1 cellular context compared by ENCODE assay signal in the genomic region with DNA sequence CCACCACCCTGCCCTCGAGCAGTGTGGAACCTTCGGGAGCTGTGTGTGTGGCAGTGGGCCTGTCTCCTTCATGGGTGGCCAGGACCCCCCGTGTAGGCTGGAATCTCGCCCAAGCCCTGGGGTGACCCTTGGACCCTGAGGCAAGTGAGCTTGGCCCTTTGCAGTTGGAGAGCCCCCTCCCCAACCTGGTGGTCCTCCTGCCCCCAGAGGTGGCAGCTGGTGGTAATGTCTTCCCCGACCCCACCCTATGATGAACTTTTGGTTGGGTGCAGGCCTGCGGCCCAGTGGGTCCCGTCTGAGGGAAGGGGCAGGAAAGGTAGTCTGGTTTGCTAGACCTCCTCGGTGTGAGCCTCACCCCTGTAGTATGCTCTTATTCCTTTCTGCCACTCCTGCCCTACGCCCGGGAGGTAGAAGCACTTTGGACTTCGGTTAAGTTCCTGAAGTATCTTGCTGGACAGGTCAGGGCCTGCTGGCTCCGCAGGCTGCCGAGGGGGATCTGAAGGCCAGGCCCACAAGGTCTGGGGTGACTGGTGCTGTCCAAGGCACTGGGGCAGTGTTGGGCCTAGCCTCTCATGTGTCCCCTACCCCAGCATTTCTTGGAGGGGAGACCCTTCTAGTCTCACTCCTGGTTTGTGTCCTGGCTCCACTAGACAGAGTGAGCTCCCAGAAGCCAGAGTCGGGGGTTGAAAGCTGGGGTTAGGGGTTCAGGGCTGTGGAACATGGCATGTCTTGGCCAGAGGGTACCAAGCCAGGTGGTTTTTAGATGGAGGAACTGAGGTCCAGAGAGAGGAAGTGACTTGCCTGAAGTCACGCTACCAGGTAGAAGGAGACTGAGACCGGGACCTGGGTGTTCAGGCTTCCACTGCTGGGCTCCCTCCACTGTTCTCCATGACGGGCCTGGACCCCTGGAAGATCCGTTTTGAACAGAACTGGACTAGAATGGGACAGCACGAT.
TF ChIP-seq lines count a peak whose summit lies in the region.

No MANE protein-coding gene starts in this region.

TF ChIP-seq in HepG2, 621 proteins besides CTCF, POLR2A, EP300 and RAD21 (continued from another document and continues in another):
- TF ChIP-seq, protein P1, sequence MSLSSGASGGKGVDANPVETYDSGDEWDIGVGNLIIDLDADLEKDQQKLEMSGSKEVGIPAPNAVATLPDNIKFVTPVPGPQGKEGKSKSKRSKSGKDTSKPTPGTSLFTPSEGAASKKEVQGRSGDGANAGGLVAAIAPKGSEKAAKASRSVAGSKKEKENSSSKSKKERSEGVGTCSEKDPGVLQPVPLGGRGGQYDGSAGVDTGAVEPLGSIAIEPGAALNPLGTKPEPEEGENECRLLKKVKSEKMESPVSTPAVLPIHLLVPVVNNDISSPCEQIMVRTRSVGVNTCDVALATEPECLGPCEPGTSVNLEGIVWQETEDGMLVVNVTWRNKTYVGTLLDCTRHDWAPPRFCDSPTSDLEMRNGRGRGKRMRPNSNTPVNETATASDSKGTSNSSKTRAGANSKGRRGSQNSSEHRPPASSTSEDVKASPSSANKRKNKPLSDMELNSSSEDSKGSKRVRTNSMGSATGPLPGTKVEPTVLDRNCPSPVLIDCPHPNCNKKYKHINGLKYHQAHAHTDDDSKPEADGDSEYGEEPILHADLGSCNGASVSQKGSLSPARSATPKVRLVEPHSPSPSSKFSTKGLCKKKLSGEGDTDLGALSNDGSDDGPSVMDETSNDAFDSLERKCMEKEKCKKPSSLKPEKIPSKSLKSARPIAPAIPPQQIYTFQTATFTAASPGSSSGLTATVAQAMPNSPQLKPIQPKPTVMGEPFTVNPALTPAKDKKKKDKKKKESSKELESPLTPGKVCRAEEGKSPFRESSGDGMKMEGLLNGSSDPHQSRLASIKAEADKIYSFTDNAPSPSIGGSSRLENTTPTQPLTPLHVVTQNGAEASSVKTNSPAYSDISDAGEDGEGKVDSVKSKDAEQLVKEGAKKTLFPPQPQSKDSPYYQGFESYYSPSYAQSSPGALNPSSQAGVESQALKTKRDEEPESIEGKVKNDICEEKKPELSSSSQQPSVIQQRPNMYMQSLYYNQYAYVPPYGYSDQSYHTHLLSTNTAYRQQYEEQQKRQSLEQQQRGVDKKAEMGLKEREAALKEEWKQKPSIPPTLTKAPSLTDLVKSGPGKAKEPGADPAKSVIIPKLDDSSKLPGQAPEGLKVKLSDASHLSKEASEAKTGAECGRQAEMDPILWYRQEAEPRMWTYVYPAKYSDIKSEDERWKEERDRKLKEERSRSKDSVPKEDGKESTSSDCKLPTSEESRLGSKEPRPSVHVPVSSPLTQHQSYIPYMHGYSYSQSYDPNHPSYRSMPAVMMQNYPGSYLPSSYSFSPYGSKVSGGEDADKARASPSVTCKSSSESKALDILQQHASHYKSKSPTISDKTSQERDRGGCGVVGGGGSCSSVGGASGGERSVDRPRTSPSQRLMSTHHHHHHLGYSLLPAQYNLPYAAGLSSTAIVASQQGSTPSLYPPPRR (CRISPR knock-in tag; IDR thresholded peaks at IDR 0.05; ENCODE audit: borderline replicate concordance): no peak; the same call in 1 of the 2 replicates
- TF ChIP-seq ZNF883 (CRISPR knock-in tag; IDR thresholded peaks at IDR 0.05; ENCODE audit: not compliant biosample characterization): no peak
- TF ChIP-seq ZNF674 (CRISPR knock-in tag; IDR thresholded peaks at IDR 0.05; ENCODE audit: low read depth): no peak
- TF ChIP-seq ETV5 (CRISPR knock-in tag; IDR thresholded peaks at IDR 0.05; ENCODE audit: borderline replicate concordance): no peak
- TF ChIP-seq PTBP1 (IDR thresholded peaks at IDR 0.05; ENCODE audit: low read depth, low read length, poor library complexity, severe bottlenecking): no peak
- no peak for TF ChIP-seq SIX1 (CRISPR knock-in tag; IDR thresholded peaks at IDR 0.05; ENCODE audit: borderline replicate concordance)
- TF ChIP-seq TMF1 (CRISPR knock-in tag; IDR thresholded peaks at IDR 0.05; ENCODE audit: low read depth): no peak; the same call in 1 of the 2 replicates
- no peak for TF ChIP-seq ZNF235 (CRISPR knock-in tag; IDR thresholded peaks at IDR 0.05; ENCODE audit: borderline replicate concordance)
- TF ChIP-seq, protein P2, sequence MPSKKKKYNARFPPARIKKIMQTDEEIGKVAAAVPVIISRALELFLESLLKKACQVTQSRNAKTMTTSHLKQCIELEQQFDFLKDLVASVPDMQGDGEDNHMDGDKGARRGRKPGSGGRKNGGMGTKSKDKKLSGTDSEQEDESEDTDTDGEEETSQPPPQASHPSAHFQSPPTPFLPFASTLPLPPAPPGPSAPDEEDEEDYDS (CRISPR knock-in tag; IDR thresholded peaks at IDR 0.05): no peak
- no peak for TF ChIP-seq ZNF343 (CRISPR knock-in tag; IDR thresholded peaks at IDR 0.05)
- TF ChIP-seq, protein P3, sequence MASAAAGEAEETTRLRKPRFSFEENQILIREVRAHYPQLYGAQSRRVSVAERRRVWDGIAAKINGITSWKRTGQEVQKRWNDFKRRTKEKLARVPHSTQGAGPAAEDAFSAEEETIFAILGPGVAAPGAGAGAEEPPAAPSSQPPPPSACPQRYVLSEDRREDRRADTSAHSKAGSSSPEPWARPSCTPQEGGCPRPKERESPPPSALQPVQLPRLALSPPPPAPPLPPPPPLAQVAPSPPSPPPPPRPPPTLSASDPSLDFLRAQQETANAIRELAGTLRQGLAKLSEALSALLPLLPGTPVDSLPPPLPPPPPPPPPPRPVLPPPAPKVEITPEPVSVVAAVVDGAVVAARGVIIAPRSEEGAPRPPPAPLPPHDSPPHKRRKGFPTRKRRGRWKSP (CRISPR knock-in tag; IDR thresholded peaks at IDR 0.05): peak; percentile 22; the same call in 1 of the 2 replicates
- 0 out of 2 replicates have a peak, but pooled peaks have one; percentile 31 for TF ChIP-seq IRF2 (CRISPR knock-in tag; IDR thresholded peaks at IDR 0.05)
- no peak for TF ChIP-seq RBAK (CRISPR knock-in tag; IDR thresholded peaks at IDR 0.05)
- no peak for TF ChIP-seq RORA (CRISPR knock-in tag; IDR thresholded peaks at IDR 0.05)
- TF ChIP-seq, protein P4, sequence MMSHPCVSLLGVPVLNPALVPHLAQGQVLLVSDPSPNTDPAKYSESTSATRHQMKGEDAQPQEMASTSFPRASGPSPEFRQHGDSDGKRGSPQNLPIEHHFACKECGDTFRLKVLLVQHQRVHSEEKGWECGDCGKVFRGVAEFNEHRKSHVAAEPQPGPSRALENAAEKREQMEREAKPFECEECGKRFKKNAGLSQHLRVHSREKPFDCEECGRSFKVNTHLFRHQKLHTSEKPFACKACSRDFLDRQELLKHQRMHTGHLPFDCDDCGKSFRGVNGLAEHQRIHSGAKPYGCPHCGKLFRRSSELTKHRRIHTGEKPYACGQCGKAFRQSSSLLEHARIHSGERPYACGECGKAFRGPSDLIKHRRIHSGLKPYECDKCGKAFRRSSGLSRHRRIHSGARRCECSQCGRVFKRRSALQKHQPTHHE (CRISPR knock-in tag; IDR thresholded peaks at IDR 0.05; ENCODE audit: borderline replicate concordance): no peak
- no peak for TF ChIP-seq KMT2A (CRISPR knock-in tag; IDR thresholded peaks at IDR 0.05)
- no peak for TF ChIP-seq ZNF530 (CRISPR knock-in tag; IDR thresholded peaks at IDR 0.05; ENCODE audit: low read depth)
- 0 out of 2 replicates have a peak, but pooled peaks have one; percentile 67 for TF ChIP-seq ZNF619 (CRISPR knock-in tag; IDR thresholded peaks at IDR 0.05)
- TF ChIP-seq, protein P5, sequence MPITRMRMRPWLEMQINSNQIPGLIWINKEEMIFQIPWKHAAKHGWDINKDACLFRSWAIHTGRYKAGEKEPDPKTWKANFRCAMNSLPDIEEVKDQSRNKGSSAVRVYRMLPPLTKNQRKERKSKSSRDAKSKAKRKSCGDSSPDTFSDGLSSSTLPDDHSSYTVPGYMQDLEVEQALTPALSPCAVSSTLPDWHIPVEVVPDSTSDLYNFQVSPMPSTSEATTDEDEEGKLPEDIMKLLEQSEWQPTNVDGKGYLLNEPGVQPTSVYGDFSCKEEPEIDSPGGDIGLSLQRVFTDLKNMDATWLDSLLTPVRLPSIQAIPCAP (CRISPR knock-in tag; IDR thresholded peaks at IDR 0.05; ENCODE audit: low read depth): no peak
- TF ChIP-seq, protein P6, sequence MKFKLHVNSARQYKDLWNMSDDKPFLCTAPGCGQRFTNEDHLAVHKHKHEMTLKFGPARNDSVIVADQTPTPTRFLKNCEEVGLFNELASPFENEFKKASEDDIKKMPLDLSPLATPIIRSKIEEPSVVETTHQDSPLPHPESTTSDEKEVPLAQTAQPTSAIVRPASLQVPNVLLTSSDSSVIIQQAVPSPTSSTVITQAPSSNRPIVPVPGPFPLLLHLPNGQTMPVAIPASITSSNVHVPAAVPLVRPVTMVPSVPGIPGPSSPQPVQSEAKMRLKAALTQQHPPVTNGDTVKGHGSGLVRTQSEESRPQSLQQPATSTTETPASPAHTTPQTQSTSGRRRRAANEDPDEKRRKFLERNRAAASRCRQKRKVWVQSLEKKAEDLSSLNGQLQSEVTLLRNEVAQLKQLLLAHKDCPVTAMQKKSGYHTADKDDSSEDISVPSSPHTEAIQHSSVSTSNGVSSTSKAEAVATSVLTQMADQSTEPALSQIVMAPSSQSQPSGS (CRISPR knock-in tag; IDR thresholded peaks at IDR 0.05): no peak
- TF ChIP-seq, protein P7, sequence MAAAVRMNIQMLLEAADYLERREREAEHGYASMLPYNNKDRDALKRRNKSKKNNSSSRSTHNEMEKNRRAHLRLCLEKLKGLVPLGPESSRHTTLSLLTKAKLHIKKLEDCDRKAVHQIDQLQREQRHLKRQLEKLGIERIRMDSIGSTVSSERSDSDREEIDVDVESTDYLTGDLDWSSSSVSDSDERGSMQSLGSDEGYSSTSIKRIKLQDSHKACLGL (CRISPR knock-in tag; IDR thresholded peaks at IDR 0.05): no peak
- peak; percentile 83 for TF ChIP-seq ZFY (CRISPR knock-in tag; IDR thresholded peaks at IDR 0.05)
- TF ChIP-seq, protein P8, sequence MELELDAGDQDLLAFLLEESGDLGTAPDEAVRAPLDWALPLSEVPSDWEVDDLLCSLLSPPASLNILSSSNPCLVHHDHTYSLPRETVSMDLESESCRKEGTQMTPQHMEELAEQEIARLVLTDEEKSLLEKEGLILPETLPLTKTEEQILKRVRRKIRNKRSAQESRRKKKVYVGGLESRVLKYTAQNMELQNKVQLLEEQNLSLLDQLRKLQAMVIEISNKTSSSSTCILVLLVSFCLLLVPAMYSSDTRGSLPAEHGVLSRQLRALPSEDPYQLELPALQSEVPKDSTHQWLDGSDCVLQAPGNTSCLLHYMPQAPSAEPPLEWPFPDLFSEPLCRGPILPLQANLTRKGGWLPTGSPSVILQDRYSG (CRISPR knock-in tag; IDR thresholded peaks at IDR 0.05): no peak
- peak; percentile 49; the same call in 1 of the 2 replicates for TF ChIP-seq ZNF670 (CRISPR knock-in tag; IDR thresholded peaks at IDR 0.05; ENCODE audit: borderline replicate concordance)
- no peak for TF ChIP-seq ZNF83 (CRISPR knock-in tag; IDR thresholded peaks at IDR 0.05; ENCODE audit: borderline replicate concordance)
- TF ChIP-seq TBX2 (CRISPR knock-in tag; IDR thresholded peaks at IDR 0.05; ENCODE audit: borderline replicate concordance): no peak
- TF ChIP-seq, protein P9, sequence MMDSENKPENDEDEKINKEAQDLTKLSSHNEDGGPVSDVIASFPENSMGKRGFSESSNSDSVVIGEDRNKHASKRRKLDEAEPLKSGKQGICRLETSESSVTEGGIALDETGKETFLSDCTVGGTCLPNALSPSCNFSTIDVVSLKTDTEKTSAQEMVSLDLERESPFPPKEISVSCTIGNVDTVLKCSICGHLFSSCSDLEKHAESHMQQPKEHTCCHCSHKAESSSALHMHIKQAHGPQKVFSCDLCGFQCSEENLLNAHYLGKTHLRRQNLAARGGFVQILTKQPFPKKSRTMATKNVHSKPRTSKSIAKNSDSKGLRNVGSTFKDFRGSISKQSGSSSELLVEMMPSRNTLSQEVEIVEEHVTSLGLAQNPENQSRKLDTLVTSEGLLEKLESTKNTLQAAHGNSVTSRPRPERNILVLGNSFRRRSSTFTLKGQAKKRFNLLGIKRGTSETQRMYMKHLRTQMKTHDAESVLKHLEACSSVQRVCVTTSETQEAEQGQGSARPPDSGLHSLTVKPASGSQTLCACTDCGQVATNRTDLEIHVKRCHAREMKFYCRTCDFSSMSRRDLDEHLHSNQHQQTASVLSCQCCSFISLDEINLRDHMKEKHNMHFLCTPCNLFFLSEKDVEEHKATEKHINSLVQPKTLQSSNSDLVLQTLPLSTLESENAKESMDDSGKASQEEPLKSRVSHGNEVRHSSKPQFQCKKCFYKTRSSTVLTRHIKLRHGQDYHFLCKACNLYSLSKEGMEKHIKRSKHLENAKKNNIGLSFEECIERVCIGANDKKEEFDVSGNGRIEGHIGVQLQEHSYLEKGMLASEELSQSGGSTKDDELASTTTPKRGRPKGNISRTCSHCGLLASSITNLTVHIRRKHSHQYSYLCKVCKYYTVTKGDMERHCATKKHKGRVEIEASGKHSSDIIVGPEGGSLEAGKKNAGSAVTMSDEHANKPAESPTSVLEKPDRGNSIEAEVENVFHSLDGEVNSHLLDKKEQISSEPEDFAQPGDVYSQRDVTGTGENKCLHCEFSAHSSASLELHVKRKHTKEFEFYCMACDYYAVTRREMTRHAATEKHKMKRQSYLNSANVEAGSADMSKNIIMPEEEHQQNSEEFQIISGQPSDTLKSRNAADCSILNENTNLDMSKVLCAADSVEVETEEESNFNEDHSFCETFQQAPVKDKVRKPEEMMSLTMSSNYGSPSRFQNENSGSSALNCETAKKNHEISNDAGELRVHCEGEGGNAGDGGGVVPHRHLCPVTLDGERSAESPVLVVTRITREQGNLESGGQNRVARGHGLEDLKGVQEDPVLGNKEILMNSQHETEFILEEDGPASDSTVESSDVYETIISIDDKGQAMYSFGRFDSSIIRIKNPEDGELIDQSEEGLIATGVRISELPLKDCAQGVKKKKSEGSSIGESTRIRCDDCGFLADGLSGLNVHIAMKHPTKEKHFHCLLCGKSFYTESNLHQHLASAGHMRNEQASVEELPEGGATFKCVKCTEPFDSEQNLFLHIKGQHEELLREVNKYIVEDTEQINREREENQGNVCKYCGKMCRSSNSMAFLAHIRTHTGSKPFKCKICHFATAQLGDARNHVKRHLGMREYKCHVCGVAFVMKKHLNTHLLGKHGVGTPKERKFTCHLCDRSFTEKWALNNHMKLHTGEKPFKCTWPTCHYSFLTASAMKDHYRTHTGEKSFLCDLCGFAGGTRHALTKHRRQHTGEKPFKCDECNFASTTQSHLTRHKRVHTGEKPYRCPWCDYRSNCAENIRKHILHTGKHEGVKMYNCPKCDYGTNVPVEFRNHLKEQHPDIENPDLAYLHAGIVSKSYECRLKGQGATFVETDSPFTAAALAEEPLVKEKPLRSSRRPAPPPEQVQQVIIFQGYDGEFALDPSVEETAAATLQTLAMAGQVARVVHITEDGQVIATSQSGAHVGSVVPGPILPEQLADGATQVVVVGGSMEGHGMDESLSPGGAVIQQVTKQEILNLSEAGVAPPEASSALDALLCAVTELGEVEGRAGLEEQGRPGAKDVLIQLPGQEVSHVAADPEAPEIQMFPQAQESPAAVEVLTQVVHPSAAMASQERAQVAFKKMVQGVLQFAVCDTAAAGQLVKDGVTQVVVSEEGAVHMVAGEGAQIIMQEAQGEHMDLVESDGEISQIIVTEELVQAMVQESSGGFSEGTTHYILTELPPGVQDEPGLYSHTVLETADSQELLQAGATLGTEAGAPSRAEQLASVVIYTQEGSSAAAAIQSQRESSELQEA (CRISPR knock-in tag; IDR thresholded peaks at IDR 0.05; ENCODE audit: not compliant biosample characterization): no peak
- TF ChIP-seq NFE2L2 (IDR thresholded peaks at IDR 0.05; ENCODE audit: low read length): no peak
- TF ChIP-seq MIER2 (CRISPR knock-in tag; IDR thresholded peaks at IDR 0.05): no peak
- peak; percentile 56; the same call in 1 of the 2 replicates for TF ChIP-seq SALL1 (CRISPR knock-in tag; IDR thresholded peaks at IDR 0.05)
- TF ChIP-seq, protein P10, sequence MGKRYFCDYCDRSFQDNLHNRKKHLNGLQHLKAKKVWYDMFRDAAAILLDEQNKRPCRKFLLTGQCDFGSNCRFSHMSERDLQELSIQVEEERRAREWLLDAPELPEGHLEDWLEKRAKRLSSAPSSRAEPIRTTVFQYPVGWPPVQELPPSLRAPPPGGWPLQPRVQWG (CRISPR knock-in tag; IDR thresholded peaks at IDR 0.05; ENCODE audit: borderline replicate concordance, low read depth): no peak
- no peak for TF ChIP-seq SP140L (CRISPR knock-in tag; IDR thresholded peaks at IDR 0.05; ENCODE audit: borderline replicate concordance)
- no peak; the same call in 1 of the 2 replicates for TF ChIP-seq MTA1 (CRISPR knock-in tag; IDR thresholded peaks at IDR 0.05; ENCODE audit: borderline replicate concordance)
- TF ChIP-seq EZH2 (conservative IDR thresholded peaks at IDR 0.05; ENCODE audit: low read depth, low read length): no peak
